9 cellular contexts compared by ENCODE assay signal in the genomic region with DNA sequence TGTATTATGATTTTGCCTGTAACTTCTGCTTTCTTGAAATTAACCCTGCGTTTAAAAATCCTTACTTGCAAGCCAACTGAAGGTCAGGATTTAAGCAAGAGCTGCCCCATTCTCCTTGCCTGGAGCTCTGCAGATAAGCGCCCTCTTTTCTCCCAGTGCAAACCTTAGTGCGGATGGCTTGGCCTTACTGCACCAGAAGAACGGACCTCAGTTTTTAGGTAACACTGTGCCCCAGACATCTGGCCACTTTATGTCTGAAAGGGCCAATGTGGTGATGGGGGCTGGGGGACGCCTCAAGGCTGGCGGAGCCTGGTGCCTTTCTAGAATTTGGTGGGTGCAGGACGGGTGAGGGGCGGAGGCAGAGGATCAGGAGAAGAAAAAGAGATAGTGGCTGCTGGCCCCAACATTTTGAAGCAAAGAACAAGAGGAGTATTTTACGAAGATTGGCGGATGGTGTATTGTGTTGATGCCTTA. TPM values are rescaled to one million over a fixed set of nuclear protein-coding genes. Genes with fewer than 3 reads are reported as not detected.
A peak's percentile ranks its signal among the peaks of the same experiment; 100 is the strongest.
DNase-seq lines count a peak whose midpoint lies in the region; ATAC-seq, FAIRE-seq and TF ChIP-seq lines count a peak whose summit lies in the region.
"Had no signal": no experiment of that assay in that cellular context is flagged by ENCODE, and none has a peak within 500 bp of the region (broad histone marks: within the 10 kb centered on the region; RNA-seq: fewer than 3 reads in every experiment).

No MANE protein-coding gene starts in this region.

- no peaks in the 10 kb centered on the region for H4K20me1 ChIP-seq in GM12878 (ENCODE audit: control insufficient read depth, insufficient read depth)

- in situ Hi-C loops in GM12878 (cut with MboI), result no loop called here

- peak overlapping the region in 4 of 7 donors; percentile 17 to 91 (median 52) for H3K27ac Mint-ChIP-seq in CD4-positive, alpha-beta memory T cell

- no peak for TF ChIP-seq RAD21 in GM12878 (IDR thresholded peaks at IDR 0.05; ENCODE audit: insufficient read depth, low read depth, low read length)

- H3K9me3 Mint-ChIP-seq in CD4-positive, alpha-beta memory T cell, result peaks cover 0 to 3% (median 0%) of the 10 kb centered on the region in 8 donors

- CTCF ChIA-PET in CD4-positive, alpha-beta memory T cell (lab: Charles Lee; ENCODE audit: partially characterized antibody), result interaction anchor here (0.9 to 2.1 kb wide), 5 partner anchors 9 to 259 kb away, joined by 3 to 7 read pairs (median 5); no protein-coding TSS in a partner anchor
- CTCF ChIA-PET in GM12878 (lab: Yijun Ruan, JAX), result interaction anchor here (0.7 to 3.6 kb wide), 9 partner anchors 9 to 137 kb away, joined by 3 to 21 read pairs (median 3); partner anchors contain the start of genes PIGN and RELCH

- H3K27ac ChIP-seq in CD4-positive, alpha-beta memory T cell (ENCODE audit: low read depth, low read length), result no peak overlapping the region
- H3K27ac ChIP-seq in GM12878 (ENCODE audit: control insufficient read depth, insufficient read depth) (no peak overlapping the region), muscle layer of duodenum (ENCODE audit: low read length) (no peak overlapping the region)

- peak overlapping the region; percentile 70 to 92 (median 80) for H3K4me3 Mint-ChIP-seq in CD4-positive, alpha-beta memory T cell

- no peak for TF ChIP-seq EP300 in GM12878 (IDR thresholded peaks at IDR 0.05; ENCODE audit: borderline replicate concordance in 1 of 2, control insufficient read depth in 1 of 2, low read depth in 2 of 2, low read length in 2 of 2)

- RAD21 ChIA-PET in GM12878 (lab: Charles Lee; ENCODE audit: unreplicated experiment), result interaction anchor here (0.8 to 1.2 kb wide), 2 partner anchors 9 to 96 kb away, joined by 3 to 5 read pairs; no protein-coding TSS in a partner anchor

- H2AFZ ChIP-seq in GM12878 (ENCODE audit: control insufficient read depth, low read depth, low read length), result no peak overlapping the region

- peaks cover 0 to 1% of the 10 kb centered on the region in 2 donors for H3K36me3 Mint-ChIP-seq in CD4-positive, alpha-beta memory T cell

- H3K4me3 ChIP-seq in CD4-positive, alpha-beta memory T cell (ENCODE audit: low read length in 2 of 2), result no peak overlapping the region
- H3K4me3 ChIP-seq in GM12878 (peak overlapping the region; percentile 46; the same call in 1 of the 2 replicates), muscle layer of duodenum (ENCODE audit: low read depth in 1 of 2, low read length in 2 of 2) (peak overlapping the region; percentile 11 to 36), mucosa of descending colon (no peak overlapping the region)

- no peaks in the 10 kb centered on the region for H3K79me2 ChIP-seq in GM12878 (ENCODE audit: control insufficient read depth, insufficient read depth, low read length)

- no peak for TF ChIP-seq POLR2A in GM12878 (IDR thresholded peaks at IDR 0.05; ENCODE audit: low read depth, low read length)

- intact Hi-C loops in CD4-positive, alpha-beta memory T cell (cut with micrococcal nuclease), result loop anchor here (2.0 kb wide), 1 partner anchor 260 kb away; no protein-coding TSS in a partner anchor
- intact Hi-C loops in GM12878 (cut with micrococcal nuclease; ENCODE audit: unreplicated experiment) (loop anchor here (5.0 to 10.0 kb wide), 2 partner anchors 37 to 260 kb away; no protein-coding TSS in a partner anchor), mucosa of descending colon (cut with DNase I, micrococcal nuclease) (no loop called here)

- ATAC-seq in GM12878, result no peak
- no peak for ATAC-seq in HG02981 (IDR thresholded peaks at IDR 0.05; ENCODE audit: unreplicated experiment)
- ATAC-seq in mucosa of descending colon, result no peak

- SMC1A ChIA-PET in GM12878 (lab: Charles Lee; ENCODE audit: uncharacterized antibody, unreplicated experiment), result interaction anchor here (0.7 to 1.5 kb wide), 9 partner anchors 9 to 101 kb away, joined by 3 to 7 read pairs (median 3); no protein-coding TSS in a partner anchor

- no peak for DNase-seq in CD4-positive, alpha-beta memory T cell
- peak; percentile 20 to 66 for DNase-seq in Kasumi-1 (lab: John Stamatoyannopoulos, UW)
- DNase-seq in GM12878 (ENCODE audit: low read depth, low spot score), result no peak
- DNase-seq in GM19238 (ENCODE audit: insufficient read length, low spot score), result no peak
- no peak for DNase-seq in mucosa of descending colon
- DNase-seq in LoVo (ENCODE audit: low spot score), result no peak
- DNase-seq: cortex of kidney had no signal

- H3K27me3 ChIP-seq in CD4-positive, alpha-beta memory T cell (ENCODE audit: insufficient read depth, low read length), result peaks cover 34% of the 10 kb centered on the region
- H3K27me3 ChIP-seq in GM12878 (replicated peaks in 1 of 2; ENCODE audit: control insufficient read depth in 2 of 2, insufficient read depth in 2 of 2, low read length in 1 of 2) (peaks cover 0 to 13% of the 10 kb centered on the region in 2 experiments; a peak in 1 of 4 replicates), muscle layer of duodenum (ENCODE audit: low read depth, low read length) (peaks cover 27% of the 10 kb centered on the region)

- POLR2A ChIA-PET in CD4-positive, alpha-beta memory T cell (lab: Charles Lee; ENCODE audit: partially characterized antibody), result no interaction called here
- POLR2A ChIA-PET in GM12878 (lab: Charles Lee), result no interaction called here

- no peak for TF ChIP-seq CTCF in GM12878 (IDR thresholded peaks at IDR 0.05 in 2 of 3, conservative IDR thresholded peaks at IDR 0.05 in 1 of 3; ENCODE audit: control insufficient read depth in 2 of 3, extremely low read depth in 1 of 3, insufficient read depth in 1 of 3, low read depth in 3 of 3, low read length in 3 of 3)
- TF ChIP-seq CTCF in mucosa of descending colon (IDR thresholded peaks at IDR 0.05), result no peak

- peaks cover 19% of the 10 kb centered on the region for H3K4me1 ChIP-seq in CD4-positive, alpha-beta memory T cell (ENCODE audit: insufficient read depth, low read length)
- H3K4me1 ChIP-seq in GM12878 (ENCODE audit: control insufficient read depth, insufficient read depth, low read length) (peaks cover 10% of the 10 kb centered on the region), muscle layer of duodenum (ENCODE audit: control insufficient read depth in 1 of 2, insufficient read depth in 2 of 2, low read length in 2 of 2) (peaks cover 0 to 16% of the 10 kb centered on the region in 2 donors), mucosa of descending colon (ENCODE audit: low read depth) (peaks cover 28% of the 10 kb centered on the region)

- FAIRE-seq in GM12878 (lab: Jason Lieb, UNC), result no peak

- BruUV-seq in GM12878 (replicated peaks; lab: Mats Ljungman, UMichigan), result no TSS peak

- 39% methylated on average over 10 of the region's 10 CpGs for WGBS in GM12878 (ENCODE audit: insufficient coverage, insufficient replicate concordance, low lambda C conversion rate, missing lambda C conversion rate)

- H3K9me3 ChIP-seq in CD4-positive, alpha-beta memory T cell (ENCODE audit: control insufficient read depth in 1 of 2, low read length in 2 of 2), result no peaks in the 10 kb centered on the region
- H3K9me3 ChIP-seq in GM12878 (replicated peaks; ENCODE audit: control insufficient read depth, insufficient read depth, low read length) (no peaks in the 10 kb centered on the region), muscle layer of duodenum (ENCODE audit: control insufficient read depth in 1 of 2, low read length in 2 of 2) (no peaks in the 10 kb centered on the region), mucosa of descending colon (no peaks in the 10 kb centered on the region)

- no peaks in the 10 kb centered on the region for H3K36me3 ChIP-seq in CD4-positive, alpha-beta memory T cell (ENCODE audit: insufficient read depth, low read length)
- H3K36me3 ChIP-seq in GM12878 (ENCODE audit: control insufficient read depth in 2 of 2, insufficient read depth in 2 of 2, low read length in 1 of 2), result no peaks in the 10 kb centered on the region
- H3K36me3 ChIP-seq in muscle layer of duodenum (ENCODE audit: control insufficient read depth in 1 of 2, insufficient read depth in 2 of 2, low read length in 2 of 2), result no peaks in the 10 kb centered on the region
- no peaks in the 10 kb centered on the region for H3K36me3 ChIP-seq in mucosa of descending colon (ENCODE audit: low read depth)

- no peak overlapping the region for H3K9ac ChIP-seq in GM12878 (ENCODE audit: control insufficient read depth, insufficient read depth, low read length)

- peaks cover 13 to 33% (median 21%) of the 10 kb centered on the region in 4 donors for H3K4me1 Mint-ChIP-seq in CD4-positive, alpha-beta memory T cell

- H3K27me3 Mint-ChIP-seq in CD4-positive, alpha-beta memory T cell, result peaks cover 46 to 50% of the 10 kb centered on the region in 2 donors

- peak overlapping the region; percentile 44 for H3K4me2 ChIP-seq in GM12878 (ENCODE audit: control insufficient read depth, insufficient read depth)

RNA-seq across cellular contexts. Expression of gene TNFRSF11A, which starts 0.7 kb away (rescaled TPM):
- total RNA-seq in CD4-positive, alpha-beta memory T cell, result 1 to 10 TPM; 1.3 TPM
- 1 to 10 TPM in 1 of 2 donors, under 1 TPM in 1; 0.49 to 6.5 TPM for polyA plus RNA-seq in CD4-positive, alpha-beta memory T cell
- total RNA-seq in GM12878 (2013; cell fraction: nucleolus; rRNA removed), result 15.6 and 21.1 TPM in 2 replicates
- 0.11 TPM in 2 replicates for total RNA-seq in GM12878 (2014; rRNA removed)
- 0.09 and 0.45 TPM in 2 replicates for total RNA-seq in GM12878 (2014; rRNA removed; fragmentation: Illumina TruSeq; extraction: Trizol)
- 0.18 and 0.56 TPM in 2 replicates for total RNA-seq in GM12878 (2021)
- polyA plus RNA-seq in GM12878 (2011; ENCODE audit: low read depth), result 0.17 TPM
- polyA plus RNA-seq in GM12878 (2011; rRNA removed), result 3.2 and 4.0 TPM in 2 replicates
- polyA plus RNA-seq in GM12878 (2011; cell fraction: cytosol; rRNA removed), result 4.0 and 4.8 TPM in 2 replicates
- 4.5 and 5.4 TPM in 2 replicates for polyA plus RNA-seq in GM12878 (2011; cell fraction: nucleus; rRNA removed)
- 0.11 and 0.65 TPM in 2 replicates for polyA plus RNA-seq in GM12878 (2012)
- polyA plus RNA-seq in GM12878 (2014; fragmentation: Illumina TruSeq; extraction: Trizol), result 0.06 and 0.07 TPM in 2 replicates
- polyA plus RNA-seq in GM12878 (2014; fragmentation: Nextera tagmentation; extraction: Ambion mirVana), result under 1 TPM; 0.07 to 0.10 TPM
- 0.09 and 0.29 TPM in 2 replicates for polyA plus RNA-seq in GM12878 (2014; rRNA removed)
- under 1 TPM; 0.28 to 0.35 TPM for polyA plus RNA-seq in GM12878 (2016; fragmentation: Nextera tagmentation; extraction: Ambion mirVana)
- 4.2 and 4.6 TPM in 2 replicates for polyA minus RNA-seq in GM12878 (2011; rRNA and poly(A)+ RNA removed)
- 0.42 and 1.1 TPM in 2 replicates for polyA minus RNA-seq in GM12878 (2011; cell fraction: cytosol; rRNA and poly(A)+ RNA removed)
- polyA minus RNA-seq in GM12878 (2011; cell fraction: nucleus; rRNA and poly(A)+ RNA removed), result 4.8 and 6.1 TPM in 2 replicates
- 10 to 100 TPM; 23.3 to 87.3 (median 59.3) TPM for total RNA-seq in mucosa of descending colon

Comparison
In these comparisons a context has a peak if more than half of its experiments do, and no peak if none do; other contexts are left out.
1. DNase-seq: peak in Kasumi-1 (2 of 2); none in CD4-positive, alpha-beta memory T cell (0 of 5), GM12878 (single experiment), GM19238 (single experiment), mucosa of descending colon (0 of 3) and LoVo (single experiment).
2. H3K4me3 ChIP-seq: peak in GM12878 (single experiment) and muscle layer of duodenum (2 of 2); none in CD4-positive, alpha-beta memory T cell (0 of 2) and mucosa of descending colon (single experiment).
3. intact Hi-C loops: an anchor here in CD4-positive, alpha-beta memory T cell (2.0 kb wide) and GM12878 (5.0 to 10.0 kb wide); none called in mucosa of descending colon.